Comparison of ENCODE assay signal across 9 cellular contexts in genomic region chr1:156337052-156337887, GRCh38. TPM values are rescaled to one million over a fixed set of nuclear protein-coding genes. Genes with fewer than 3 reads are reported as not detected.
DNase-seq lines count a peak whose midpoint lies in the region; ATAC-seq, FAIRE-seq and TF ChIP-seq lines count a peak whose summit lies in the region.
"Had no signal": no experiment of that assay in that cellular context is flagged by ENCODE, and none has a peak within 500 bp of the region (broad histone marks: within the 10 kb centered on the region; RNA-seq: fewer than 3 reads in every experiment).

No MANE protein-coding gene starts in this region.

- TF ChIP-seq EP300 in H1 (IDR thresholded peaks at IDR 0.05; ENCODE audit: borderline replicate concordance in 1 of 2, low read depth in 2 of 2, low read length in 2 of 2), result no peak

- H3K79me2 ChIP-seq in PC-9 (ENCODE audit: low read depth) (peaks cover 54% of the 10 kb centered on the region), H1 (ENCODE audit: control insufficient read depth in 1 of 2, insufficient read depth in 2 of 2, low read length in 2 of 2) (peaks cover 21 to 43% of the 10 kb centered on the region in 2 experiments), neural progenitor cell (ENCODE audit: low read depth) (peaks cover 56% of the 10 kb centered on the region)

- no peak overlapping the region for H3K23ac ChIP-seq in H1 (ENCODE audit: insufficient read length)

- H4K91ac ChIP-seq in H1 (replicated peaks; ENCODE audit: insufficient read length, low read length), result peak overlapping the region; percentile 89

- H2BK12ac ChIP-seq in H1 (ENCODE audit: low read depth, low read length), result no peak overlapping the region

- H3K4me3 ChIP-seq in PC-9 (peak overlapping the region; percentile 100), H1 (ENCODE audit: extremely low read depth in 1 of 4, insufficient read depth in 2 of 4, low read depth in 3 of 4, low read length in 4 of 4) (peak overlapping the region; percentile 83 to 100 (median 94)), neural progenitor cell (peak overlapping the region; percentile 99)

- peaks cover 20% of the 10 kb centered on the region for H3K4me1 Mint-ChIP-seq in neural progenitor cell

- no peak overlapping the region for H2BK120ac ChIP-seq in H1 (replicated peaks; ENCODE audit: low read depth, low read length)

- peaks cover 34% of the 10 kb centered on the region for H3F3A ChIP-seq in PC-9 (ENCODE audit: insufficient read depth, low read depth)
- peaks cover 15% of the 10 kb centered on the region for H3F3A ChIP-seq in neural progenitor cell (ENCODE audit: low read depth)

- peak overlapping the region; percentile 84 for H3K14ac ChIP-seq in H1 (ENCODE audit: insufficient read length)

- H2AFZ ChIP-seq in PC-9 (peak overlapping the region; percentile 85), H1 (ENCODE audit: low read length) (0 out of 2 replicates have a peak overlapping the region, but pooled peaks have one; percentile 28), neural progenitor cell (replicated peaks) (peak overlapping the region; percentile 69)

- CTCF ChIA-PET in PC-9 (lab: Charles Lee) (interaction anchor here (0.6 to 0.8 kb wide), 4 partner anchors 23 to 297 kb away, joined by 3 to 8 read pairs (median 4); no protein-coding TSS in a partner anchor), H1 (lab: Charles Lee; ENCODE audit: partially characterized antibody) (interaction anchor here (0.6 to 3.0 kb wide), 16 partner anchors 7 to 1864 kb away, joined by 3 to 24 read pairs (median 3); no protein-coding TSS in a partner anchor)

- peak overlapping the region; percentile 77 for H2BK5ac ChIP-seq in H1 (ENCODE audit: low read depth, low read length)

- no peak overlapping the region for H2BK20ac ChIP-seq in H1 (ENCODE audit: low read length)

- peak overlapping the region; percentile 58; the same call in 1 of the 2 replicates for H4K8ac ChIP-seq in H1 (ENCODE audit: extremely low read depth, insufficient read depth, low read length)

- DNase-seq in ELF-1 (ENCODE audit: low read depth, low spot score), result peak; percentile 20
- DNase-seq in PC-9, result no peak
- no peak for DNase-seq in H1 (ENCODE audit: low read depth in 1 of 2, low spot score in 2 of 2)
- DNase-seq in neural progenitor cell (ENCODE audit: low spot score), result no peak
- no peak for DNase-seq in kidney glomerular epithelial cell (lab: John Stamatoyannopoulos, UW)
- no peak for DNase-seq in KG1 (lab: John Stamatoyannopoulos, UW)
- DNase-seq in NCI-H2196 (lab: John Stamatoyannopoulos, UW; ENCODE audit: unreplicated experiment), result no peak

- H3K9ac ChIP-seq in H1 (replicated peaks in 1 of 4; ENCODE audit: extremely low read depth in 1 of 4, low read depth in 3 of 4, low read length in 3 of 4), result peak overlapping the region; percentile 73 to 97 (median 84)
- H3K9ac ChIP-seq in neural progenitor cell, result peak overlapping the region; percentile 66

- H3K79me1 ChIP-seq in H1 (ENCODE audit: low read depth, low read length), result 0 out of 2 replicates have a peak, but pooled peaks cover 2% of the 10 kb centered on the region

- TF ChIP-seq CTCF in PC-9 (conservative IDR thresholded peaks at IDR 0.05) (no peak), H1 (IDR thresholded peaks at IDR 0.05; ENCODE audit: control extremely low read depth in 1 of 3, insufficient read depth in 1 of 3, low read depth in 1 of 3, low read length in 3 of 3) (no peak), neural progenitor cell (IDR thresholded peaks at IDR 0.05) (no peak)

- H3K4me1 ChIP-seq in PC-9 (replicated peaks; ENCODE audit: insufficient read depth) (peaks cover 18% of the 10 kb centered on the region), H1 (replicated peaks in 1 of 4; ENCODE audit: control insufficient read depth in 3 of 4, insufficient read depth in 4 of 4, low read length in 3 of 4) (0 out of 7 replicates have a peak, but pooled peaks cover 0 to 2% (median 0%) of the 10 kb centered on the region in 4 experiments), neural progenitor cell (peaks cover 14% of the 10 kb centered on the region)

- no peaks in the 10 kb centered on the region for H3K9me3 ChIP-seq in PC-9 (ENCODE audit: insufficient read depth, low read depth)
- no peaks in the 10 kb centered on the region for H3K9me3 ChIP-seq in H1 (ENCODE audit: insufficient read depth in 2 of 2, low read depth in 1 of 2, low read length in 1 of 2)
- H3K9me3 ChIP-seq in neural progenitor cell (ENCODE audit: low read depth), result no peaks in the 10 kb centered on the region

- BruUV-seq in PC-9 (replicated peaks; lab: Mats Ljungman, UMichigan), result no TSS peak

- peak overlapping the region; percentile 32; the same call in 1 of the 2 replicates for H3K27ac ChIP-seq in PC-9
- peak overlapping the region; percentile 81 for H3K27ac ChIP-seq in H1 (ENCODE audit: low read depth, low read length)
- H3K27ac ChIP-seq in neural progenitor cell, result peak overlapping the region; percentile 52

- H4K20me1 ChIP-seq in PC-9 (ENCODE audit: insufficient read depth), result peaks cover 37% of the 10 kb centered on the region
- H4K20me1 ChIP-seq in H1 (replicated peaks in 1 of 2; ENCODE audit: control insufficient read depth in 1 of 2, insufficient read depth in 2 of 2, low read length in 2 of 2), result peaks cover 7 to 9% of the 10 kb centered on the region in 2 experiments
- H4K20me1 ChIP-seq in neural progenitor cell (ENCODE audit: low read depth), result peaks cover 41% of the 10 kb centered on the region

- H3K27ac Mint-ChIP-seq in neural progenitor cell, result peak overlapping the region; percentile 61

- H3K4me2 ChIP-seq in PC-9 (peak overlapping the region; percentile 97), H1 (ENCODE audit: insufficient read depth in 1 of 2, low read depth in 2 of 2, low read length in 2 of 2) (peak overlapping the region; percentile 68 to 72), neural progenitor cell (peak overlapping the region; percentile 92)

- peak overlapping the region; percentile 85 for H3K4ac ChIP-seq in H1 (replicated peaks; ENCODE audit: insufficient read length, low read depth, low read length)

- H3K36me3 ChIP-seq in PC-9 (ENCODE audit: low read depth) (peaks cover 46% of the 10 kb centered on the region), H1 (ENCODE audit: control insufficient read depth in 2 of 4, insufficient read depth in 4 of 4, low read length in 3 of 4) (peaks cover 6 to 35% (median 26%) of the 10 kb centered on the region in 4 experiments), neural progenitor cell (peaks cover 17% of the 10 kb centered on the region)

- H3K27me3 Mint-ChIP-seq in neural progenitor cell (ENCODE audit: insufficient read depth, low read depth), result no peaks in the 10 kb centered on the region

- intact Hi-C loops in PC-9 (cut with micrococcal nuclease; ENCODE audit: unreplicated experiment), result no loop called here

- WGBS in H1 (ENCODE audit: extremely low coverage in 1 of 2, insufficient coverage in 1 of 2, insufficient read length in 1 of 2, insufficient replicate concordance in 2 of 2, low coverage in 1 of 2, low lambda C conversion rate in 2 of 2, missing lambda C conversion rate in 1 of 2), 2 experiments, result 45% methylated on average over 34 of the region's 34 CpGs; no CpG with 5 or more reads in 1 of the 2 experiments

- POLR2A ChIA-PET in PC-9 (lab: Charles Lee; ENCODE audit: unreplicated experiment), result interaction anchor here (1.2 kb wide), 1 partner anchor 120 kb away, joined by 4 read pairs; no protein-coding TSS in a partner anchor
- POLR2A ChIA-PET in H1 (lab: Charles Lee; ENCODE audit: partially characterized antibody), result interaction anchor here (0.9 to 4.1 kb wide), 10 partner anchors 8 to 155 kb away, joined by 3 to 26 read pairs (median 4); partner anchors contain the start of genes PMF1, SMG5 and TMEM79

- no peak overlapping the region for H2BK15ac ChIP-seq in H1 (ENCODE audit: low read length)

- peak overlapping the region; percentile 93 for H4K5ac ChIP-seq in H1 (ENCODE audit: insufficient read length, low read depth, low read length)

- peaks cover 15% of the 10 kb centered on the region for H3K36me3 Mint-ChIP-seq in neural progenitor cell

- no peak for ATAC-seq in HG03378 (IDR thresholded peaks at IDR 0.05; ENCODE audit: unreplicated experiment)

- H3K4me3 Mint-ChIP-seq in neural progenitor cell, result peak overlapping the region; percentile 96

- TF ChIP-seq RAD21 in H1 (IDR thresholded peaks at IDR 0.05 in 1 of 2, conservative IDR thresholded peaks at IDR 0.05 in 1 of 2; ENCODE audit: low read depth in 2 of 2, low read length in 2 of 2), result no peak

- FAIRE-seq in H1 (lab: Jason Lieb, UNC), result no peak

- H3K27me3 ChIP-seq in PC-9 (ENCODE audit: insufficient read depth, low read depth), result no peaks in the 10 kb centered on the region
- H3K27me3 ChIP-seq in H1 (replicated peaks in 1 of 4; ENCODE audit: control insufficient read depth in 3 of 4, extremely low read depth in 1 of 4, insufficient read depth in 3 of 4, low read length in 3 of 4), result no peaks in the 10 kb centered on the region
- H3K27me3 ChIP-seq in neural progenitor cell, result no peaks in the 10 kb centered on the region

- peak overlapping the region; percentile 97 for H3K18ac ChIP-seq in H1 (ENCODE audit: extremely low read depth, low read length)

- H3K56ac ChIP-seq in H1 (replicated peaks; ENCODE audit: insufficient read length, low read depth, low read length), result peak overlapping the region; percentile 91

- no peaks in the 10 kb centered on the region for H3K9me2 ChIP-seq in PC-9 (ENCODE audit: insufficient read depth)

- TF ChIP-seq POLR2A in H1 (IDR thresholded peaks at IDR 0.05; ENCODE audit: control extremely low read depth in 1 of 2, low read depth in 2 of 2, low read length in 2 of 2), result no peak

- H3K9me3 Mint-ChIP-seq in neural progenitor cell, result no peaks in the 10 kb centered on the region

- no peak overlapping the region for H2AK5ac ChIP-seq in H1 (ENCODE audit: low read depth, low read length)

- peaks cover 7% of the 10 kb centered on the region for H3K23me2 ChIP-seq in H1 (ENCODE audit: low read depth, low read length)

RNA-seq across cellular contexts. Expression of gene CCT3, which starts 0.8 kb away (rescaled TPM):
- 272 and 317 TPM in 2 replicates for total RNA-seq in PC-9 (2021)
- total RNA-seq in H1 (2021; fragmentation: NEBNext Ultra II Directional; extraction: Animal tissue kit (Norgen Biotek cat#: 25700)), result 471 and 480 TPM in 2 replicates
- polyA plus RNA-seq in H1 (2011; rRNA removed), result 321 and 431 TPM in 2 replicates
- 579 TPM for polyA plus RNA-seq in H1 (2011; cell fraction: cytosol; rRNA removed)
- 286 TPM for polyA plus RNA-seq in H1 (2011; cell fraction: nucleus; rRNA removed)
- 427 to 481 TPM (median 450 TPM) in 4 replicates for polyA plus RNA-seq in H1 (2012, experiment 1 of 2)
- 414 TPM for polyA plus RNA-seq in H1 (2012, experiment 2 of 2)
- polyA plus RNA-seq in H1 (2013, experiment 1 of 2), result 278 TPM
- polyA plus RNA-seq in H1 (2013, experiment 2 of 2), result 275 TPM
- polyA minus RNA-seq in H1 (2011; rRNA and poly(A)+ RNA removed), result 711 and 916 TPM in 2 replicates
- 351 TPM for polyA minus RNA-seq in H1 (2011; cell fraction: cytosol; rRNA and poly(A)+ RNA removed)
- polyA minus RNA-seq in H1 (2011; cell fraction: nucleus; rRNA and poly(A)+ RNA removed), result 216 TPM
- total RNA-seq in neural progenitor cell (ENCODE audit: low replicate concordance), result 434 and 523 TPM in 2 replicates

RNA-seq across cellular contexts. Expression of gene TSACC, which starts 1.1 kb away (rescaled TPM):
- 0.75 and 1.3 TPM in 2 replicates for total RNA-seq in PC-9 (2021)
- total RNA-seq in H1 (2021; fragmentation: NEBNext Ultra II Directional; extraction: Animal tissue kit (Norgen Biotek cat#: 25700)), result 1.0 and 2.1 TPM in 2 replicates
- polyA plus RNA-seq in H1 (2011; rRNA removed), result 3.3 and 5.0 TPM in 2 replicates
- 1.7 TPM for polyA plus RNA-seq in H1 (2011; cell fraction: cytosol; rRNA removed)
- 2.9 TPM for polyA plus RNA-seq in H1 (2011; cell fraction: nucleus; rRNA removed)
- 1.9 to 4.5 TPM (median 3.7 TPM) in 4 replicates for polyA plus RNA-seq in H1 (2012, experiment 1 of 2)
- 3.0 TPM for polyA plus RNA-seq in H1 (2012, experiment 2 of 2)
- polyA plus RNA-seq in H1 (2013, experiment 1 of 2), result 5.1 TPM
- polyA plus RNA-seq in H1 (2013, experiment 2 of 2), result 4.6 TPM
- 0.85 and 1.9 TPM in 2 replicates for polyA minus RNA-seq in H1 (2011; rRNA and poly(A)+ RNA removed)
- not detected for polyA minus RNA-seq in H1 (2011; cell fraction: cytosol; rRNA and poly(A)+ RNA removed)
- not detected for polyA minus RNA-seq in H1 (2011; cell fraction: nucleus; rRNA and poly(A)+ RNA removed)
- total RNA-seq in neural progenitor cell (ENCODE audit: low replicate concordance), result 0.87 TPM in 1 of 2 replicates, not detected in the other
- total RNA-seq: T-helper 1 cell treated with Interleukin-12 subunit alpha and Interleukin-12 subunit beta and Interleukin-4 antibody, amounts not matched to agents 30 ng/mL and 1 ng/mL, for 36 hours had no signal

RNA-seq across cellular contexts. Expression of gene RHBG, which starts 31.7 kb away (rescaled TPM):
- total RNA-seq in PC-9 (2021) (1.8 and 4.0 TPM in 2 replicates), neural progenitor cell (ENCODE audit: low replicate concordance) (not detected in 2 replicates)
- 2.2 and 2.6 TPM in 2 replicates for total RNA-seq in H1 (2021; fragmentation: NEBNext Ultra II Directional; extraction: Animal tissue kit (Norgen Biotek cat#: 25700))
- polyA plus RNA-seq in H1 (2011; rRNA removed), result 2.7 and 3.1 TPM in 2 replicates
- polyA plus RNA-seq in H1 (2011; cell fraction: cytosol; rRNA removed), result 2.7 TPM
- polyA plus RNA-seq in H1 (2011; cell fraction: nucleus; rRNA removed), result 6.5 TPM
- polyA plus RNA-seq in H1 (2012, experiment 1 of 2), result 1.9 to 2.4 TPM (median 2.1 TPM) in 4 replicates
- polyA plus RNA-seq in H1 (2012, experiment 2 of 2), result 0.92 TPM
- 2.1 TPM for polyA plus RNA-seq in H1 (2013, experiment 1 of 2)
- 1.7 TPM for polyA plus RNA-seq in H1 (2013, experiment 2 of 2)
- polyA minus RNA-seq in H1 (2011; rRNA and poly(A)+ RNA removed), result 1.2 and 1.5 TPM in 2 replicates
- polyA minus RNA-seq in H1 (2011; cell fraction: cytosol; rRNA and poly(A)+ RNA removed), result 2.1 TPM
- polyA minus RNA-seq in H1 (2011; cell fraction: nucleus; rRNA and poly(A)+ RNA removed), result 5.1 TPM
- total RNA-seq: T-helper 1 cell treated with Interleukin-12 subunit alpha and Interleukin-12 subunit beta and Interleukin-4 antibody, amounts not matched to agents 30 ng/mL and 1 ng/mL, for 36 hours had no signal

RNA-seq across cellular contexts. Expression of gene VHLL, which starts 38.2 kb away (rescaled TPM):
- not detected in 2 replicates for total RNA-seq in PC-9 (2021)
- total RNA-seq in H1 (2021; fragmentation: NEBNext Ultra II Directional; extraction: Animal tissue kit (Norgen Biotek cat#: 25700)), result not detected in 2 replicates
- not detected in 2 replicates for polyA plus RNA-seq in H1 (2011; rRNA removed)
- not detected for polyA plus RNA-seq in H1 (2011; cell fraction: cytosol; rRNA removed)
- 0.40 TPM for polyA plus RNA-seq in H1 (2011; cell fraction: nucleus; rRNA removed)
- not detected in 4 replicates for polyA plus RNA-seq in H1 (2012, experiment 1 of 2)
- polyA plus RNA-seq in H1 (2012, experiment 2 of 2), result not detected
- polyA plus RNA-seq in H1 (2013, experiment 1 of 2), result not detected
- polyA plus RNA-seq in H1 (2013, experiment 2 of 2), result not detected
- polyA minus RNA-seq in H1 (2011; rRNA and poly(A)+ RNA removed), result not detected in 2 replicates
- polyA minus RNA-seq in H1 (2011; cell fraction: cytosol; rRNA and poly(A)+ RNA removed), result not detected
- not detected for polyA minus RNA-seq in H1 (2011; cell fraction: nucleus; rRNA and poly(A)+ RNA removed)
- 0.34 TPM in 1 of 2 replicates, not detected in the other for total RNA-seq in neural progenitor cell (ENCODE audit: low replicate concordance)
- total RNA-seq: T-helper 1 cell treated with Interleukin-12 subunit alpha and Interleukin-12 subunit beta and Interleukin-4 antibody, amounts not matched to agents 30 ng/mL and 1 ng/mL, for 36 hours had no signal

RNA-seq across cellular contexts. Expression of gene GLMP, which starts 41.8 kb away (rescaled TPM):
- total RNA-seq in PC-9 (2021) (27.8 and 29.2 TPM in 2 replicates), neural progenitor cell (ENCODE audit: low replicate concordance) (38.7 and 52.3 TPM in 2 replicates)
- 47.6 and 48.1 TPM in 2 replicates for total RNA-seq in H1 (2021; fragmentation: NEBNext Ultra II Directional; extraction: Animal tissue kit (Norgen Biotek cat#: 25700))
- 59.5 and 69.3 TPM in 2 replicates for polyA plus RNA-seq in H1 (2011; rRNA removed)
- 34.0 TPM for polyA plus RNA-seq in H1 (2011; cell fraction: cytosol; rRNA removed)
- 49.9 TPM for polyA plus RNA-seq in H1 (2011; cell fraction: nucleus; rRNA removed)
- polyA plus RNA-seq in H1 (2012, experiment 1 of 2), result 58.6 to 64.5 TPM (median 61.7 TPM) in 4 replicates
- polyA plus RNA-seq in H1 (2012, experiment 2 of 2), result 93.0 TPM
- polyA plus RNA-seq in H1 (2013, experiment 1 of 2), result 86.2 TPM
- 84.3 TPM for polyA plus RNA-seq in H1 (2013, experiment 2 of 2)
- 19.5 and 26.2 TPM in 2 replicates for polyA minus RNA-seq in H1 (2011; rRNA and poly(A)+ RNA removed)
- polyA minus RNA-seq in H1 (2011; cell fraction: cytosol; rRNA and poly(A)+ RNA removed), result 14.7 TPM
- polyA minus RNA-seq in H1 (2011; cell fraction: nucleus; rRNA and poly(A)+ RNA removed), result 14.7 TPM

Comparison
In these comparisons a context has a peak if more than half of its experiments do, and no peak if none do; other contexts are left out.
1. H2AFZ ChIP-seq: peak in every context shown above with its lines; median percentile 85 in PC-9; 69 in neural progenitor cell; 28 in H1.